In genomic region chr5:124088289-124089064, GRCh38 we compare ENCODE assay signal across 27 cellular contexts.
DNase-seq lines count a peak whose midpoint lies in the region; ATAC-seq and TF ChIP-seq lines count a peak whose summit lies in the region.
"Had no signal": no experiment of that assay in that cellular context is flagged by ENCODE, and none has a peak within 500 bp of the region (broad histone marks: within the 10 kb centered on the region; RNA-seq: fewer than 3 reads in every experiment).

No MANE protein-coding gene starts in this region.

- peaks cover 0 to 3% of the 10 kb centered on the region in 2 donors for H3K9me3 Mint-ChIP-seq in stimulated activated naive B cell treated with anti-CD40 and anti-IgM and Interleukin-4, amounts not matched to agents 10 μg/mL and 1 μg/mL and 100 μg/mL, for 72 hours
- H3K9me3 Mint-ChIP-seq: activated CD8-positive, alpha-beta T cell treated with anti-CD3 and anti-CD28 coated beads for 36 hours; activated naive CD4-positive, alpha-beta T cell treated with anti-CD3 and anti-CD28 coated beads, Interleukin-2, amount 50 U/mL, for 24 hours; activated T-helper 2 cell treated with anti-CD3 and anti-CD28 coated beads, Interferon-gamma antibody, Interleukin-2, Interleukin-4, amounts not matched to agents 10 μg/mL and 5 μg/mL and 100 μg/mL, durations not matched to agents 14 hours and 24 hours and 36 hours had no signal

- peak overlapping the region; percentile 60 for H3K27ac Mint-ChIP-seq in stimulated activated naive B cell treated with anti-CD40 and anti-IgM and Interleukin-4, amounts not matched to agents 10 μg/mL and 1 μg/mL and 100 μg/mL, for 72 hours
- H3K27ac Mint-ChIP-seq: activated CD8-positive, alpha-beta T cell treated with anti-CD3 and anti-CD28 coated beads for 36 hours; activated naive CD4-positive, alpha-beta T cell treated with anti-CD3 and anti-CD28 coated beads, Interleukin-2, amount 50 U/mL, for 24 hours; activated T-helper 2 cell treated with anti-CD3 and anti-CD28 coated beads, Interferon-gamma antibody, Interleukin-2, Interleukin-4, amounts not matched to agents 10 μg/mL and 5 μg/mL and 100 μg/mL, durations not matched to agents 14 hours and 24 hours and 36 hours; effector memory CD8-positive, alpha-beta T cell had no signal

- H3K27me3 ChIP-seq in iPS-20b (ENCODE audit: insufficient read depth, low read length) (no peaks in the 10 kb centered on the region), colonic mucosa (no peaks in the 10 kb centered on the region)
- H3K27me3 ChIP-seq: esophagus muscularis mucosa, foreskin keratinocyte, testis had no signal

- H3K4me1 ChIP-seq in iPS-20b (ENCODE audit: insufficient read depth, low read length) (peaks cover 26% of the 10 kb centered on the region), colonic mucosa (no peaks in the 10 kb centered on the region)
- H3K4me1 ChIP-seq: esophagus muscularis mucosa, foreskin keratinocyte, testis had no signal

- H3K4me1 Mint-ChIP-seq in stimulated activated naive B cell treated with anti-CD40 and anti-IgM and Interleukin-4, amounts not matched to agents 10 μg/mL and 1 μg/mL and 100 μg/mL, for 72 hours = peaks cover 0 to 13% of the 10 kb centered on the region in 2 donors
- H3K4me1 Mint-ChIP-seq: activated naive CD4-positive, alpha-beta T cell treated with anti-CD3 and anti-CD28 coated beads, Interleukin-2, amount 50 U/mL, for 24 hours had no signal

- H3K9ac ChIP-seq in iPS-20b (ENCODE audit: low read depth, low read length) (no peak overlapping the region), colonic mucosa (ENCODE audit: low read depth in 2 of 2, low read length in 2 of 2) (no peak overlapping the region)
- H3K9ac ChIP-seq: GM23248 had no signal

- H3K36me3 ChIP-seq in iPS-20b (ENCODE audit: insufficient read depth, low read depth, low read length) (no peaks in the 10 kb centered on the region), colonic mucosa (no peaks in the 10 kb centered on the region)
- H3K36me3 ChIP-seq: esophagus muscularis mucosa had no signal

- H3K36me3 Mint-ChIP-seq in stimulated activated naive B cell treated with anti-CD40 and anti-IgM and Interleukin-4, amounts not matched to agents 10 μg/mL and 1 μg/mL and 100 μg/mL, for 72 hours = no peaks in the 10 kb centered on the region
- H3K36me3 Mint-ChIP-seq: activated naive CD4-positive, alpha-beta T cell treated with anti-CD3 and anti-CD28 coated beads, Interleukin-2, amount 50 U/mL, for 24 hours had no signal

- no peaks in the 10 kb centered on the region for H3K9me3 ChIP-seq in iPS-20b (ENCODE audit: insufficient read depth, low read depth, low read length)
- H3K9me3 ChIP-seq in colonic mucosa = no peaks in the 10 kb centered on the region
- H3K9me3 ChIP-seq: testis had no signal

- intact Hi-C loops in Right ventricle myocardium inferior (cut with DNase I) = no loop called here
- intact Hi-C loops in colonic mucosa (cut with DNase I) = no loop called here

- no peaks in the 10 kb centered on the region for H3K27me3 Mint-ChIP-seq in stimulated activated naive B cell treated with anti-CD40 and anti-IgM and Interleukin-4, amounts not matched to agents 10 μg/mL and 1 μg/mL and 100 μg/mL, for 72 hours
- H3K27me3 Mint-ChIP-seq: activated CD8-positive, alpha-beta T cell treated with anti-CD3 and anti-CD28 coated beads for 36 hours; activated naive CD4-positive, alpha-beta T cell treated with anti-CD3 and anti-CD28 coated beads, Interleukin-2, amount 50 U/mL, for 24 hours; effector memory CD8-positive, alpha-beta T cell had no signal

- no peak for TF ChIP-seq CTCF in colonic mucosa (IDR thresholded peaks at IDR 0.05)

- H3K27ac ChIP-seq in iPS-20b (ENCODE audit: low read length) = no peak overlapping the region
- H3K27ac ChIP-seq in colonic mucosa = no peak overlapping the region
- H3K27ac ChIP-seq: 22Rv1, C4-2B, esophagus muscularis mucosa, foreskin keratinocyte, GM23248, testis had no signal

- H3K4me3 Mint-ChIP-seq in stimulated activated naive B cell treated with anti-CD40 and anti-IgM and Interleukin-4, amounts not matched to agents 10 μg/mL and 1 μg/mL and 100 μg/mL, for 72 hours = no peak overlapping the region
- H3K4me3 Mint-ChIP-seq: activated CD8-positive, alpha-beta T cell treated with anti-CD3 and anti-CD28 coated beads for 36 hours; activated naive CD4-positive, alpha-beta T cell treated with anti-CD3 and anti-CD28 coated beads, Interleukin-2, amount 50 U/mL, for 24 hours; effector memory CD8-positive, alpha-beta T cell had no signal

- DNase-seq in NCI-H1092 treated with DMSO at 0.1 percent for 48 hours (lab: John Stamatoyannopoulos, UW) = peak; percentile 63
- no peak for DNase-seq in NCI-H1092 (lab: John Stamatoyannopoulos, UW)
- peak; percentile 12 for DNase-seq in NCI-H460 (ENCODE audit: extremely low read depth, low read depth)
- no peak for DNase-seq in stimulated activated naive B cell treated with anti-CD40 and anti-IgM and Interleukin-4, amounts not matched to agents 10 μg/mL and 1 μg/mL and 100 μg/mL, for 72 hours
- DNase-seq in iPS-NIHi7 (ENCODE audit: extremely low spot score) = no peak
- no peak for DNase-seq in Right ventricle myocardium inferior (ENCODE audit: missing footprints)
- no peak for DNase-seq in colonic mucosa
- DNase-seq: activated CD8-positive, alpha-beta T cell treated with anti-CD3 and anti-CD28 coated beads for 36 hours; amygdala; effector memory CD8-positive, alpha-beta T cell; foreskin keratinocyte; GM23248; IMR-90; left cardiac atrium; mammary epithelial cell; NCI-H1048; NCI-H82; nucleus accumbens; stimulated activated naive CD8-positive, alpha-beta T cell treated with anti-CD3 and anti-CD28 coated beads, Interleukin-15, Interleukin-2, amounts not matched to agents 100 U/mL and 50 U/mL, for 24 hours; T-helper 1 cell; testis had no signal

- ATAC-seq in stimulated activated naive B cell treated with anti-CD40 and anti-IgM and Interleukin-4, amounts not matched to agents 10 μg/mL and 1 μg/mL and 100 μg/mL, for 72 hours (replicated peaks) = no peak
- no peak for ATAC-seq in Right ventricle myocardium inferior
- ATAC-seq: activated CD8-positive, alpha-beta T cell treated with anti-CD3 and anti-CD28 coated beads for 36 hours; effector memory CD8-positive, alpha-beta T cell; foreskin keratinocyte; left cardiac atrium; stimulated activated naive CD8-positive, alpha-beta T cell treated with anti-CD3 and anti-CD28 coated beads, Interleukin-15, Interleukin-2, amounts not matched to agents 100 U/mL and 50 U/mL, for 24 hours had no signal

- H3K4me3 ChIP-seq in iPS-20b (ENCODE audit: low read length) (peak overlapping the region; percentile 14; the same call in 1 of the 2 replicates), colonic mucosa (no peak overlapping the region)
- H3K4me3 ChIP-seq: esophagus muscularis mucosa, GM23248, testis had no signal

Comparison
In these comparisons a context has a peak if more than half of its experiments do, and no peak if none do; other contexts are left out.
1. DNase-seq: peak in NCI-H1092 treated with DMSO at 0.1 percent for 48 hours (single experiment) and NCI-H460 (single experiment); none in NCI-H1092 (single experiment), stimulated activated naive B cell treated with anti-CD40 and anti-IgM and Interleukin-4, amounts not matched to agents 10 μg/mL and 1 μg/mL and 100 μg/mL, for 72 hours (single experiment), iPS-NIHi7 (single experiment), Right ventricle myocardium inferior (single experiment) and colonic mucosa (single experiment).